In the genomic region with DNA sequence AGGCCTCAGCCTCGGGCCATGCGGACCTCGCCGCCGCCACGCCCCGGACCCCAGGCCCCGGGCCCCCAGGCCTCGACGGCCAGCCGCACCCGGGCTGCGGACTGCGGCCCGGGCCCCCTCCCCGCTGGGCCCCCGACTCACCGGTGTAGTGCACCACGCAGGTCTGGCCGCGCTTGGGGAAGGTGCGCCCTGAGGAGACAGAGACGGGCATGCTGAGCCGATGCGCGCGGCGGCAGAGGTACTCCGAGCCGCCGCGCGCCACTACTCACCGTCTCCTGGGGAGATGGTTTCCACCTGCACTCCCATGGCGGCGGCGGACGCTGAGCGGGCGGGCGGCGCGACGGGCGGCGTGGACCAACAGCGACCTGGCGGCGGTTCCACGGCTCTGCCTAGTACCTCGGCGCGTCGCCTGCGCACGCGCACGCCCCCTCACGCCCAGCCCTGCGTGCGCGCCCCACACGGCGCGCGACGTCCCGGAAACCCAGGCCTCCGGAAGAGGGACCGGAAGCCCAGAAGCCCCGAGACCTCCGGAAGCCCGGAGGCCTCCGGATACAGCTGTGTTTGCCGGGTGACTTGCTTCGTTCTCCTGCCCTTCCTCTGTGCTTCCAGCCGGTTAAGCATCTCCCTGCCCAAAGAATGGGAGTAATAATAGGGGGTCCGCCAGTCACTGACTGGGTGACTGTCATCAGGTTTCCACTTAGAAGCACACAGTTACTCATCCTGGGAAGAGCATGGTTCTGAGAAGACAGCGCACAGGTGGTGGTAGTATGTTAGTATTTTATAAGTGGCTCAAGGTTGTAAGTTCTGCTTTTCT, we compare ENCODE assay signal across 8 cellular contexts.
DNase-seq lines count a peak whose midpoint lies in the region; ATAC-seq lines count a peak whose summit lies in the region.

Gene FKBP1A, minus strand, starts transcription at position 362 of the 814 bp plus-strand sequence. Its CDS starts 56 bp downstream, at position 306.

- DNase-seq in AG08396 (ENCODE audit: low spot score) (peak; percentile 94), NCI-H345 treated with DMSO at 0.1 percent for 48 hours (lab: John Stamatoyannopoulos, UW; ENCODE audit: unreplicated experiment) (peak; percentile 86), caudate nucleus (lab: John Stamatoyannopoulos, UW) (peak in 57 of 61 donors; percentile 54 to 93 (median 83)), islet precursor cell (peak; percentile 93)
- peak; percentile 69 to 91 (median 84) for DNase-seq in activated CD4-positive, CD25-positive, alpha-beta regulatory T cell (lab: John Stamatoyannopoulos, UW)
- DNase-seq in stimulated activated CD4-positive, alpha-beta T cell treated with anti-CD3 and anti-CD28 coated beads, Interleukin-12 subunit alpha, Interleukin-12 subunit beta, amount 100 ng/mL, for 48 hours (ENCODE audit: low read depth in 2 of 3, low spot score in 1 of 3): peak; percentile 79 to 87 (median 85)

- ATAC-seq in GM19035 (IDR thresholded peaks at IDR 0.05; ENCODE audit: unreplicated experiment) (peak; percentile 86), HG03342 (IDR thresholded peaks at IDR 0.05; ENCODE audit: unreplicated experiment) (peak; percentile 81)

- H3K27ac ChIP-seq in caudate nucleus (ENCODE audit: low read depth, low read length): peak within 1 kb of the TSS; percentile 89

Comparison
In these comparisons a context has a peak if more than half of its experiments do, and no peak if none do; other contexts are left out.
1. Peak in every context shown above with its lines: DNase-seq, ATAC-seq and H3K27ac ChIP-seq.